ENCODE assay signal across 9 cellular contexts in the genomic region with DNA sequence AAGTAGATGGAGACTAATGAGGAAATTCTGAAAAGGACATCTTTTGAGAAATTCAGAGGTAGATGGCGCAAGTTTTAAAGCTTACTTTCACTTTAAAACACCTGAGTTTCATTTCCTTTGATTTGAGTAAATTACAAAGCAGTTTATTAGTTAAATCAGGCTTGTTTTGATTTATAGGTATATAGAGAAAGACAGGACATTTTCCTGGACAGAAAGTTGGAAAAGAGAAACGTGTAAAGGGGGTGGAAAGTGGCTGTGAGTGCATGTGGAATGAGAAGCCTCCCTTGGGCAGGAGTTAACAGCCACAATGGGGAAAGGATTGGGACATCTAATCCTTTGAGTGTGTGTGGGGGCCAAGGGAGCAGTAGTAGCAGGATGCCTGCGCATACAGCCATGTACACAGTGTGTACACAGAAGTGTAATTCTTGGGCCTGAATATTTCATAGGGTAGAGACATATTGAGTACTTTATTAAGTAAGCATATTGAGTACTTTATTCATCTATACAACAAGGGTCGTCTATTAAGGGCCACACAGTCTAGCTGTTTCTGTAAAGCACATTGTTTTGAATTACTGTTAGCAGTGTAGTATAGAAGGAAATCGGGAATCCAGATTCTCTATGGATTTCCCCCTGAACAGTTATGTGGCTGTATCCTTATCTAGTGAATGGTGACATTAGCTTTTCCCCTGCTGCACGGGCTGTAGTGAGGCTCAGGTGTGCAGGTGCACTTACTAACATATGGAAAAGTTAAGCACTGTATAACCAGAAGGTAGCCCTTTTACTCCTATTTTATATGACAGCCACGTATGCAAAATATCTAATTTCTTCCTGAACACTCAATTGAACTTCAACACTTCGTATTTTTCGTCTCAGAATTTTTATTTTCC. TPM values are rescaled to one million over a fixed set of nuclear protein-coding genes. Genes with fewer than 3 reads are reported as not detected.
DNase-seq lines count a peak whose midpoint lies in the region; ATAC-seq, FAIRE-seq and TF ChIP-seq lines count a peak whose summit lies in the region.
"Had no signal": no experiment of that assay in that cellular context is flagged by ENCODE, and none has a peak within 500 bp of the region (broad histone marks: within the 10 kb centered on the region; RNA-seq: fewer than 3 reads in every experiment).

No MANE protein-coding gene starts in this region.

- POLR2A ChIA-PET in MCF 10A (lab: Yijun Ruan, JAX), result interaction anchor here (0.6 to 2.0 kb wide), 9 partner anchors 8 to 158 kb away, joined by 3 to 7 read pairs (median 3); a partner anchor contains a TSS

- CTCF ChIA-PET in MCF 10A (lab: Yijun Ruan, JAX), result interaction anchor here (4.4 kb wide), 1 partner anchor 12 kb away, joined by 38 read pairs; no protein-coding TSS in a partner anchor

- no peaks in the 10 kb centered on the region for H3K36me3 ChIP-seq in breast epithelium
- H3K36me3 ChIP-seq in upper lobe of left lung, result peaks cover 0 to 18% (median 3%) of the 10 kb centered on the region in 4 donors
- peaks cover 20 to 27% of the 10 kb centered on the region in 2 donors for H3K36me3 ChIP-seq in ascending aorta

- 50 to 53% methylated on average over 9 of the region's 9 CpGs for WGBS in upper lobe of left lung, 2 donors

- H3K27ac ChIP-seq in breast epithelium, result no peak overlapping the region
- H3K27ac ChIP-seq in angular gyrus (ENCODE audit: low read depth, low read length), result peak overlapping the region; percentile 51
- peak overlapping the region; percentile 83 to 87 (median 86) for H3K27ac ChIP-seq in upper lobe of left lung
- H3K27ac ChIP-seq in ascending aorta, result no peak overlapping the region

- intact Hi-C loops in MCF 10A (cut with micrococcal nuclease) (no loop called here), breast epithelium (cut with DNase I; ENCODE audit: low total_unique reads) (no loop called here), ascending aorta (cut with DNase I) (no loop called here)

- no peak for TF ChIP-seq EP300 in upper lobe of left lung (IDR thresholded peaks at IDR 0.05)

- H3K27me3 Mint-ChIP-seq in MCF 10A (ENCODE audit: insufficient read depth, unreplicated experiment), result no peaks in the 10 kb centered on the region

- FAIRE-seq in HTR-8/SVneo (lab: Jason Lieb, UNC), result no peak

- no peak for TF ChIP-seq POLR2A in breast epithelium (IDR thresholded peaks at IDR 0.05)
- no peak for TF ChIP-seq POLR2A in upper lobe of left lung (IDR thresholded peaks at IDR 0.05)

- H3K27me3 ChIP-seq in breast epithelium, result no peaks in the 10 kb centered on the region
- no peaks in the 10 kb centered on the region for H3K27me3 ChIP-seq in upper lobe of left lung
- H3K27me3 ChIP-seq in ascending aorta, result no peaks in the 10 kb centered on the region

- H3K36me3 Mint-ChIP-seq in MCF 10A (ENCODE audit: insufficient read depth, unreplicated experiment), result peaks cover 41% of the 10 kb centered on the region

- H3K4me1 Mint-ChIP-seq in MCF 10A (ENCODE audit: insufficient read depth, unreplicated experiment), result peaks cover 31% of the 10 kb centered on the region

- TF ChIP-seq CTCF in MCF 10A (IDR thresholded peaks at IDR 0.05; ENCODE audit: unreplicated experiment) (no peak), breast epithelium (IDR thresholded peaks at IDR 0.05) (no peak), upper lobe of left lung (IDR thresholded peaks at IDR 0.05) (no peak), ascending aorta (IDR thresholded peaks at IDR 0.05) (no peak)

- peak overlapping the region; percentile 18 for H3K27ac Mint-ChIP-seq in MCF 10A (ENCODE audit: low read depth, unreplicated experiment)

- peak overlapping the region; percentile 54 for H3K4me3 Mint-ChIP-seq in MCF 10A (ENCODE audit: unreplicated experiment)

- no peak for DNase-seq in MCF 10A (ENCODE audit: unreplicated experiment)
- DNase-seq in breast epithelium (ENCODE audit: low spot score in 2 of 2), result no peak
- DNase-seq in left lobe of liver (ENCODE audit: low spot score), result no peak
- DNase-seq in upper lobe of left lung, result peak in 1 of 2 donors; percentile 76
- DNase-seq in ascending aorta (ENCODE audit: low spot score in 2 of 2), result no peak
- no peak for DNase-seq in HTR-8/SVneo (ENCODE audit: insufficient read length, low spot score)
- DNase-seq: Caco-2 had no signal

- peak overlapping the region in 1 of 3 donors; percentile 7 for H3K4me3 ChIP-seq in breast epithelium
- H3K4me3 ChIP-seq in upper lobe of left lung, result peak overlapping the region in 2 of 4 donors; percentile 1 to 34
- H3K4me3 ChIP-seq in ascending aorta, result no peak overlapping the region

- ATAC-seq in left lobe of liver, result peak; percentile 50
- ATAC-seq in upper lobe of left lung (ENCODE audit: low FRiP score in 2 of 2), result peak; percentile 64 to 87
- no peak for ATAC-seq in HG03442 (IDR thresholded peaks at IDR 0.05; ENCODE audit: unreplicated experiment)

- H3K4me1 ChIP-seq in breast epithelium (no peaks in the 10 kb centered on the region), upper lobe of left lung (peaks cover 64 to 86% (median 75%) of the 10 kb centered on the region in 4 donors), ascending aorta (peaks cover 0 to 44% of the 10 kb centered on the region in 2 donors)
- H3K4me1 ChIP-seq: Caco-2 had no signal

- no TSS peak for BruUV-seq in MCF 10A (replicated peaks; lab: Mats Ljungman, UMichigan)

- H3K9me3 Mint-ChIP-seq in MCF 10A (ENCODE audit: unreplicated experiment), result no peaks in the 10 kb centered on the region

- H3K9me3 ChIP-seq in breast epithelium (no peaks in the 10 kb centered on the region), upper lobe of left lung (no peaks in the 10 kb centered on the region), ascending aorta (no peaks in the 10 kb centered on the region)
- H3K9me3 ChIP-seq: Caco-2 had no signal

RNA-seq across cellular contexts. Expression of a gene that starts 19.1 kb away (rescaled TPM):
- total RNA-seq in MCF 10A (2022) (102 and 130 TPM in 2 replicates), breast epithelium (100 to 1,000 TPM in 1 of 3 donors, 10 to 100 TPM in 2; 70.2 to 107 (median 87.5) TPM), left lobe of liver (26.5 TPM), upper lobe of left lung (100 to 1,000 TPM in 5 of 6 donors, 10 to 100 TPM in 1; 84.5 to 190 (median 132) TPM), ascending aorta (78.1 TPM)

Comparison
In these comparisons a context has a peak if more than half of its experiments do, and no peak if none do; other contexts are left out.
1. H3K27ac ChIP-seq: peak in angular gyrus (single experiment) and upper lobe of left lung (4 of 4); none in breast epithelium (0 of 2) and ascending aorta (0 of 2).